ENCODE assay signal across 1 cellular context in the genomic region with DNA sequence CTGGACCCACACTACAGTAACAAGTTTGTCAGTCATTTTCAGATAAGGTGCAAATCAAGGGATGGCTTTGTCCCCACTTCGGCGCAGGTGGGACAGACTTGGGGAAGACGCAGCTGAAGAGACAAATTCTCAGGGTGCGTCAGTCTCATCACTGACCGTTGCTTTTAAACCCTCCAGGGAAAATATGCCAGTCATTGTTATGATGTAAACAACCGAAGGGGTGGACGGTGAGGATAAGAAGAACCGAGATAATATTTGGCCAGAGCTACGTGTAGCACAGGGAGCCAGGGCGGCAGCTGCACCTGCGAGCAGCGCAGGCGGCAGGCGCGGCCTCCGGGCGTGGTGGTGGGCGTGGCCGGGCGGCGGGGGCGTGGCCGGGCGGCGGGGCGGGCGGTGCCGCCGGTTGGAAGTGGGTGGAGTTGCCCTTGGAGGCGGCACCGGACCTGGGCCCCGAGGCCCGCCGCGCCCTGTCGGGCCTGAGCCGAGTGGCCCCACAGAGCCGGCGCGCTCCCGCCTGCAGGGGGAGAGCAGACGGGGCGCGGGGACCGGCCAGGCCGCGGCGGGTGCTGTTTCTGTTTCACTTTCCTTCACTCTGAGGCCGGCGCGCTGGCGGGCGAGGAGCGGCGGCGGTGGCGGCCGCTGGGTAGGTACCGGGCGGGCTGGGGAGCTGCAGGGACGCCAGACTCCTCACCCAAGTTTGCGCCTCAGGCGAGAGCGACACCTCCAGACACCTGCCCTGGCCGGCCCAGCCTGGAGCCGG.
A peak's percentile ranks its signal among the peaks of the same experiment; 100 is the strongest.
TF ChIP-seq lines count a peak whose summit lies in the region.

A gene (plus strand): TSS at position 470 of the 760 bp plus-strand sequence. CDS start 2,209 bp downstream, outside the sequence.

TF ChIP-seq in HepG2, 621 proteins besides CTCF, POLR2A, EP300 and RAD21 (continued from another document and continues in another):
- TF ChIP-seq, protein P1, sequence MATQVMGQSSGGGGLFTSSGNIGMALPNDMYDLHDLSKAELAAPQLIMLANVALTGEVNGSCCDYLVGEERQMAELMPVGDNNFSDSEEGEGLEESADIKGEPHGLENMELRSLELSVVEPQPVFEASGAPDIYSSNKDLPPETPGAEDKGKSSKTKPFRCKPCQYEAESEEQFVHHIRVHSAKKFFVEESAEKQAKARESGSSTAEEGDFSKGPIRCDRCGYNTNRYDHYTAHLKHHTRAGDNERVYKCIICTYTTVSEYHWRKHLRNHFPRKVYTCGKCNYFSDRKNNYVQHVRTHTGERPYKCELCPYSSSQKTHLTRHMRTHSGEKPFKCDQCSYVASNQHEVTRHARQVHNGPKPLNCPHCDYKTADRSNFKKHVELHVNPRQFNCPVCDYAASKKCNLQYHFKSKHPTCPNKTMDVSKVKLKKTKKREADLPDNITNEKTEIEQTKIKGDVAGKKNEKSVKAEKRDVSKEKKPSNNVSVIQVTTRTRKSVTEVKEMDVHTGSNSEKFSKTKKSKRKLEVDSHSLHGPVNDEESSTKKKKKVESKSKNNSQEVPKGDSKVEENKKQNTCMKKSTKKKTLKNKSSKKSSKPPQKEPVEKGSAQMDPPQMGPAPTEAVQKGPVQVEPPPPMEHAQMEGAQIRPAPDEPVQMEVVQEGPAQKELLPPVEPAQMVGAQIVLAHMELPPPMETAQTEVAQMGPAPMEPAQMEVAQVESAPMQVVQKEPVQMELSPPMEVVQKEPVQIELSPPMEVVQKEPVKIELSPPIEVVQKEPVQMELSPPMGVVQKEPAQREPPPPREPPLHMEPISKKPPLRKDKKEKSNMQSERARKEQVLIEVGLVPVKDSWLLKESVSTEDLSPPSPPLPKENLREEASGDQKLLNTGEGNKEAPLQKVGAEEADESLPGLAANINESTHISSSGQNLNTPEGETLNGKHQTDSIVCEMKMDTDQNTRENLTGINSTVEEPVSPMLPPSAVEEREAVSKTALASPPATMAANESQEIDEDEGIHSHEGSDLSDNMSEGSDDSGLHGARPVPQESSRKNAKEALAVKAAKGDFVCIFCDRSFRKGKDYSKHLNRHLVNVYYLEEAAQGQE (IDR thresholded peaks at IDR 0.05; ENCODE audit: borderline replicate concordance in 1 of 2, low read depth in 1 of 2, low read length in 2 of 2): 0 out of 4 replicates have a peak, but pooled peaks of 1 of the 2 experiments have one; percentile 41
- TF ChIP-seq ZFX (CRISPR knock-in tag; IDR thresholded peaks at IDR 0.05; ENCODE audit: low read depth) (peak; percentile 92), RBM22 (optimal IDR thresholded peaks at IDR 0.05; ENCODE audit: low read length) (peak; percentile 43), DMAP1 (CRISPR knock-in tag; IDR thresholded peaks at IDR 0.05) (no peak), PAX8 (CRISPR knock-in tag; IDR thresholded peaks at IDR 0.05; ENCODE audit: borderline replicate concordance) (no peak), SETDB1 (CRISPR knock-in tag; IDR thresholded peaks at IDR 0.05; ENCODE audit: borderline replicate concordance) (no peak), NFE2L1 (CRISPR knock-in tag; IDR thresholded peaks at IDR 0.05; ENCODE audit: borderline replicate concordance) (no peak), MTF1 (CRISPR knock-in tag; IDR thresholded peaks at IDR 0.05) (no peak), ATM (IDR thresholded peaks at IDR 0.05; ENCODE audit: borderline replicate concordance) (no peak), RARG (CRISPR knock-in tag; IDR thresholded peaks at IDR 0.05; ENCODE audit: low read depth) (no peak), ZNF737 (CRISPR knock-in tag; IDR thresholded peaks at IDR 0.05; ENCODE audit: borderline replicate concordance) (no peak), ZNF878 (CRISPR knock-in tag; IDR thresholded peaks at IDR 0.05) (no peak), ZNF180 (CRISPR knock-in tag; IDR thresholded peaks at IDR 0.05; ENCODE audit: borderline replicate concordance, low read depth) (no peak), FOXJ3 (CRISPR knock-in tag; IDR thresholded peaks at IDR 0.05; ENCODE audit: borderline replicate concordance) (peak; percentile 73), SATB2 (CRISPR knock-in tag; IDR thresholded peaks at IDR 0.05) (no peak), NR2C2 (CRISPR knock-in tag; IDR thresholded peaks at IDR 0.05; ENCODE audit: borderline replicate concordance) (peak; percentile 15; the same call in 1 of the 2 replicates), YY1 (IDR thresholded peaks at IDR 0.05; ENCODE audit: insufficient read depth, insufficient replicate concordance, low read depth, low read length) (peak; percentile 39), ATRX (CRISPR knock-in tag; IDR thresholded peaks at IDR 0.05; ENCODE audit: borderline replicate concordance) (no peak), ZNF572 (CRISPR knock-in tag; IDR thresholded peaks at IDR 0.05) (no peak), ZSCAN20 (CRISPR knock-in tag; IDR thresholded peaks at IDR 0.05; ENCODE audit: borderline replicate concordance) (peak; percentile 31; the same call in 1 of the 2 replicates), FOXM1 (CRISPR knock-in tag; IDR thresholded peaks at IDR 0.05) (0 out of 2 replicates have a peak, but pooled peaks have one; percentile 22), KAT7 (CRISPR knock-in tag; IDR thresholded peaks at IDR 0.05; ENCODE audit: borderline replicate concordance) (peak; percentile 80; the same call in 1 of the 2 replicates), KAT8 (CRISPR knock-in tag; IDR thresholded peaks at IDR 0.05) (peak; percentile 34; the same call in 1 of the 2 replicates), ARNTL (CRISPR knock-in tag; IDR thresholded peaks at IDR 0.05) (no peak), AHR (CRISPR knock-in tag; IDR thresholded peaks at IDR 0.05) (no peak), MAZ (IDR thresholded peaks at IDR 0.05; ENCODE audit: borderline replicate concordance, low read depth, low read length) (peak; percentile 65; the same call in 1 of the 2 replicates), MAZ (CRISPR knock-in tag; IDR thresholded peaks at IDR 0.05; ENCODE audit: low read depth) (peak; percentile 71; the same call in 1 of the 2 replicates), IRF2 (CRISPR knock-in tag; IDR thresholded peaks at IDR 0.05) (peak; percentile 84), GTF3A (CRISPR knock-in tag; conservative IDR thresholded peaks at IDR 0.05) (no peak), MEIS2 (CRISPR knock-in tag; IDR thresholded peaks at IDR 0.05) (no peak; the same call in 1 of the 2 replicates), ZSCAN31 (CRISPR knock-in tag; IDR thresholded peaks at IDR 0.05; ENCODE audit: low read depth) (no peak), ZBTB42 (CRISPR knock-in tag; IDR thresholded peaks at IDR 0.05) (no peak), ARNT2 (CRISPR knock-in tag; IDR thresholded peaks at IDR 0.05; ENCODE audit: low read depth) (no peak), ZSCAN30 (CRISPR knock-in tag; IDR thresholded peaks at IDR 0.05) (no peak), SP140L (CRISPR knock-in tag; IDR thresholded peaks at IDR 0.05; ENCODE audit: borderline replicate concordance) (no peak), ZNF605 (CRISPR knock-in tag; IDR thresholded peaks at IDR 0.05) (peak; percentile 81)
- TF ChIP-seq, protein P2, sequence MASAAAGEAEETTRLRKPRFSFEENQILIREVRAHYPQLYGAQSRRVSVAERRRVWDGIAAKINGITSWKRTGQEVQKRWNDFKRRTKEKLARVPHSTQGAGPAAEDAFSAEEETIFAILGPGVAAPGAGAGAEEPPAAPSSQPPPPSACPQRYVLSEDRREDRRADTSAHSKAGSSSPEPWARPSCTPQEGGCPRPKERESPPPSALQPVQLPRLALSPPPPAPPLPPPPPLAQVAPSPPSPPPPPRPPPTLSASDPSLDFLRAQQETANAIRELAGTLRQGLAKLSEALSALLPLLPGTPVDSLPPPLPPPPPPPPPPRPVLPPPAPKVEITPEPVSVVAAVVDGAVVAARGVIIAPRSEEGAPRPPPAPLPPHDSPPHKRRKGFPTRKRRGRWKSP (CRISPR knock-in tag; IDR thresholded peaks at IDR 0.05): peak; percentile 47; the same call in 1 of the 2 replicates
- TF ChIP-seq, protein P3, sequence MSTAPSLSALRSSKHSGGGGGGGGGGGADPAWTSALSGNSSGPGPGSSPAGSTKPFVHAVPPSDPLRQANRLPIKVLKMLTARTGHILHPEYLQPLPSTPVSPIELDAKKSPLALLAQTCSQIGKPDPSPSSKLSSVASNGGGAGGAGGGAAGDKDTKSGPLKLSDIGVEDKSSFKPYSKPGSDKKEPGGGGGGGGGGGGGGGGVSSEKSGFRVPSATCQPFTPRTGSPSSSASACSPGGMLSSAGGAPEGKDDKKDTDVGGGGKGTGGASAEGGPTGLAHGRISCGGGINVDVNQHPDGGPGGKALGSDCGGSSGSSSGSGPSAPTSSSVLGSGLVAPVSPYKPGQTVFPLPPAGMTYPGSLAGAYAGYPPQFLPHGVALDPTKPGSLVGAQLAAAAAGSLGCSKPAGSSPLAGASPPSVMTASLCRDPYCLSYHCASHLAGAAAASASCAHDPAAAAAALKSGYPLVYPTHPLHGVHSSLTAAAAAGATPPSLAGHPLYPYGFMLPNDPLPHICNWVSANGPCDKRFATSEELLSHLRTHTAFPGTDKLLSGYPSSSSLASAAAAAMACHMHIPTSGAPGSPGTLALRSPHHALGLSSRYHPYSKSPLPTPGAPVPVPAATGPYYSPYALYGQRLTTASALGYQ (CRISPR knock-in tag; IDR thresholded peaks at IDR 0.05): peak; percentile 69; the same call in 1 of the 2 replicates
- TF ChIP-seq, protein P4, sequence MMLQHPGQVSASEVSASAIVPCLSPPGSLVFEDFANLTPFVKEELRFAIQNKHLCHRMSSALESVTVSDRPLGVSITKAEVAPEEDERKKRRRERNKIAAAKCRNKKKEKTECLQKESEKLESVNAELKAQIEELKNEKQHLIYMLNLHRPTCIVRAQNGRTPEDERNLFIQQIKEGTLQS (CRISPR knock-in tag; IDR thresholded peaks at IDR 0.05): peak; percentile 10; the same call in 1 of the 2 replicates
- TF ChIP-seq, protein P5, sequence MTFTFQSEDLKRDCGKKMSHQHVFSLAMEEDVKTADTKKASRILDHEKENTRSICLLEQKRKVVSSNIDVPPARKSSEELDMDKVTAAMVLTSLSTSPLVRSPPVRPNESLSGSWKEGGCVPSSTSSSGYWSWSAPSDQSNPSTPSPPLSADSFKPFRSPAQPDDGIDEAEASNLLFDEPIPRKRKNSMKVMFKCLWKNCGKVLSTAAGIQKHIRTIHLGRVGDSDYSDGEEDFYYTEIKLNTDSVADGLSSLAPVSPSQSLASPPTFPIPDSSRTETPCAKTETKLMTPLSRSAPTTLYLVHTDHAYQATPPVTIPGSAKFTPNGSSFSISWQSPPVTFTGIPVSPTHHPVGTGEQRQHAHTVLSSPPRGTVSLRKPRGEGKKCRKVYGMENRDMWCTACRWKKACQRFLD (CRISPR knock-in tag; IDR thresholded peaks at IDR 0.05; ENCODE audit: borderline replicate concordance): no peak
- TF ChIP-seq, protein P6, sequence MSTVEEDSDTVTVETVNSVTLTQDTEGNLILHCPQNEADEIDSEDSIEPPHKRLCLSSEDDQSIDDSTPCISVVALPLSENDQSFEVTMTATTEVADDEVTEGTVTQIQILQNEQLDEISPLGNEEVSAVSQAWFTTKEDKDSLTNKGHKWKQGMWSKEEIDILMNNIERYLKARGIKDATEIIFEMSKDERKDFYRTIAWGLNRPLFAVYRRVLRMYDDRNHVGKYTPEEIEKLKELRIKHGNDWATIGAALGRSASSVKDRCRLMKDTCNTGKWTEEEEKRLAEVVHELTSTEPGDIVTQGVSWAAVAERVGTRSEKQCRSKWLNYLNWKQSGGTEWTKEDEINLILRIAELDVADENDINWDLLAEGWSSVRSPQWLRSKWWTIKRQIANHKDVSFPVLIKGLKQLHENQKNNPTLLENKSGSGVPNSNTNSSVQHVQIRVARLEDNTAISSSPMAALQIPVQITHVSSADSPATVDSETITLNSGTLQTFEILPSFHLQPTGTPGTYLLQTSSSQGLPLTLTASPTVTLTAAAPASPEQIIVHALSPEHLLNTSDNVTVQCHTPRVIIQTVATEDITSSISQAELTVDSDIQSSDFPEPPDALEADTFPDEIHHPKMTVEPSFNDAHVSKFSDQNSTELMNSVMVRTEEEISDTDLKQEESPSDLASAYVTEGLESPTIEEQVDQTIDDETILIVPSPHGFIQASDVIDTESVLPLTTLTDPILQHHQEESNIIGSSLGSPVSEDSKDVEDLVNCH (CRISPR knock-in tag; IDR thresholded peaks at IDR 0.05): no peak
- TF ChIP-seq, protein P7, sequence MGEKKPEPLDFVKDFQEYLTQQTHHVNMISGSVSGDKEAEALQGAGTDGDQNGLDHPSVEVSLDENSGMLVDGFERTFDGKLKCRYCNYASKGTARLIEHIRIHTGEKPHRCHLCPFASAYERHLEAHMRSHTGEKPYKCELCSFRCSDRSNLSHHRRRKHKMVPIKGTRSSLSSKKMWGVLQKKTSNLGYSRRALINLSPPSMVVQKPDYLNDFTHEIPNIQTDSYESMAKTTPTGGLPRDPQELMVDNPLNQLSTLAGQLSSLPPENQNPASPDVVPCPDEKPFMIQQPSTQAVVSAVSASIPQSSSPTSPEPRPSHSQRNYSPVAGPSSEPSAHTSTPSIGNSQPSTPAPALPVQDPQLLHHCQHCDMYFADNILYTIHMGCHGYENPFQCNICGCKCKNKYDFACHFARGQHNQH (CRISPR knock-in tag; IDR thresholded peaks at IDR 0.05): peak; percentile 78
- TF ChIP-seq, protein P8, sequence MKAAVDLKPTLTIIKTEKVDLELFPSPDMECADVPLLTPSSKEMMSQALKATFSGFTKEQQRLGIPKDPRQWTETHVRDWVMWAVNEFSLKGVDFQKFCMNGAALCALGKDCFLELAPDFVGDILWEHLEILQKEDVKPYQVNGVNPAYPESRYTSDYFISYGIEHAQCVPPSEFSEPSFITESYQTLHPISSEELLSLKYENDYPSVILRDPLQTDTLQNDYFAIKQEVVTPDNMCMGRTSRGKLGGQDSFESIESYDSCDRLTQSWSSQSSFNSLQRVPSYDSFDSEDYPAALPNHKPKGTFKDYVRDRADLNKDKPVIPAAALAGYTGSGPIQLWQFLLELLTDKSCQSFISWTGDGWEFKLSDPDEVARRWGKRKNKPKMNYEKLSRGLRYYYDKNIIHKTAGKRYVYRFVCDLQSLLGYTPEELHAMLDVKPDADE (CRISPR knock-in tag; IDR thresholded peaks at IDR 0.05): no peak; the same call in 1 of the 2 replicates
- TF ChIP-seq, protein P9, sequence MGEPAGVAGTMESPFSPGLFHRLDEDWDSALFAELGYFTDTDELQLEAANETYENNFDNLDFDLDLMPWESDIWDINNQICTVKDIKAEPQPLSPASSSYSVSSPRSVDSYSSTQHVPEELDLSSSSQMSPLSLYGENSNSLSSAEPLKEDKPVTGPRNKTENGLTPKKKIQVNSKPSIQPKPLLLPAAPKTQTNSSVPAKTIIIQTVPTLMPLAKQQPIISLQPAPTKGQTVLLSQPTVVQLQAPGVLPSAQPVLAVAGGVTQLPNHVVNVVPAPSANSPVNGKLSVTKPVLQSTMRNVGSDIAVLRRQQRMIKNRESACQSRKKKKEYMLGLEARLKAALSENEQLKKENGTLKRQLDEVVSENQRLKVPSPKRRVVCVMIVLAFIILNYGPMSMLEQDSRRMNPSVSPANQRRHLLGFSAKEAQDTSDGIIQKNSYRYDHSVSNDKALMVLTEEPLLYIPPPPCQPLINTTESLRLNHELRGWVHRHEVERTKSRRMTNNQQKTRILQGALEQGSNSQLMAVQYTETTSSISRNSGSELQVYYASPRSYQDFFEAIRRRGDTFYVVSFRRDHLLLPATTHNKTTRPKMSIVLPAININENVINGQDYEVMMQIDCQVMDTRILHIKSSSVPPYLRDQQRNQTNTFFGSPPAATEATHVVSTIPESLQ (CRISPR knock-in tag; conservative IDR thresholded peaks at IDR 0.05): no peak
- TF ChIP-seq, protein P10, sequence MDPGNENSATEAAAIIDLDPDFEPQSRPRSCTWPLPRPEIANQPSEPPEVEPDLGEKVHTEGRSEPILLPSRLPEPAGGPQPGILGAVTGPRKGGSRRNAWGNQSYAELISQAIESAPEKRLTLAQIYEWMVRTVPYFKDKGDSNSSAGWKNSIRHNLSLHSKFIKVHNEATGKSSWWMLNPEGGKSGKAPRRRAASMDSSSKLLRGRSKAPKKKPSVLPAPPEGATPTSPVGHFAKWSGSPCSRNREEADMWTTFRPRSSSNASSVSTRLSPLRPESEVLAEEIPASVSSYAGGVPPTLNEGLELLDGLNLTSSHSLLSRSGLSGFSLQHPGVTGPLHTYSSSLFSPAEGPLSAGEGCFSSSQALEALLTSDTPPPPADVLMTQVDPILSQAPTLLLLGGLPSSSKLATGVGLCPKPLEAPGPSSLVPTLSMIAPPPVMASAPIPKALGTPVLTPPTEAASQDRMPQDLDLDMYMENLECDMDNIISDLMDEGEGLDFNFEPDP (CRISPR knock-in tag; conservative IDR thresholded peaks at IDR 0.05): no peak
